14 cellular contexts compared by ENCODE assay signal in the genomic region with DNA sequence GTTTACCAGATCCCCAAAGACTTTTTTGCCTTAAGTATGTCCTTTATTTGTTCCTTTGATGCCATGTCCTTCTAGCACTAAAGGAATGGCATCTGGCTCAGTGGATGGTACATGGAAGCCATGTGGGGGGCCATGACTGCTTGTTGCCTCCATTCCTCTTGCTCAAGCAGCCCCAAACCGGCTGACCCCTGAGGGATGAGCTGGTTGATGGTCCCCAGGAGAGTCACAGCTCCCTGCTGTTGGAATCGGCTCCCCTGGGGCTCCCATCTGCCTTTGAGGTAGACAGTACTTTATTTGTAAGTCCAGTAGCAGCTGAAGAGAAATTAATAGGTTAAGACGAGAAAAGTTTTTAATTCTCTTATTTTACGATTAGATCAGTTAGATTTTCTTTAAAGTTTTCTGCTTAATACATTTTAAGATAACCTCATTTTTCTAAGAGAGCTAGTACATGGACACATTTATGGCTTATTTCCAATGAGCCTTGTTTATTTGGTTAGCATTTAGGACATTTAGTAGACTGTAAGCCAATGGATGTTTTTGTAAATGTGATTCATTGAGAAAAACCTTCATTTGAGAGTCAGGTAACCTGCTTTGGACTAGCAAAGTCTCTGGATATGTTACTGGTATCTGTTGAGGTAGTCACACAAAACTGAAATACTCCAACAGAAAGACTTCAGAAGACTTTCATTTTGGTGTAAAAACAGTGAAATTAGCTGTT.
DNase-seq lines count a peak whose midpoint lies in the region; TF ChIP-seq lines count a peak whose summit lies in the region.
"Had no signal": no experiment of that assay in that cellular context is flagged by ENCODE, and none has a peak within 500 bp of the region (broad histone marks: within the 10 kb centered on the region; RNA-seq: fewer than 3 reads in every experiment).

No MANE protein-coding gene starts in this region.

- H3K27me3 Mint-ChIP-seq in chondrocyte (ENCODE audit: low read depth) (no peaks in the 10 kb centered on the region), neural crest cell (ENCODE audit: low read depth) (no peaks in the 10 kb centered on the region)
- H3K27me3 Mint-ChIP-seq: CD8-positive, alpha-beta memory T cell had no signal

- H3K27ac ChIP-seq in SJSA1 (0 out of 2 replicates have a peak overlapping the region, but pooled peaks have one; percentile 8), tibial artery (peak overlapping the region; percentile 6 to 41)

- H3K36me3 Mint-ChIP-seq in chondrocyte (ENCODE audit: low read depth) (peaks cover 2% of the 10 kb centered on the region), neural crest cell (ENCODE audit: low read depth) (peaks cover under 1% of the 10 kb centered on the region)

- intact Hi-C loops in tibial artery (cut with DNase I; ENCODE audit: low total_unique reads): no loop called here

- H3K27ac Mint-ChIP-seq in chondrocyte (ENCODE audit: unreplicated experiment) (peak overlapping the region; percentile 87), neural crest cell (ENCODE audit: unreplicated experiment) (peak overlapping the region; percentile 43)
- H3K27ac Mint-ChIP-seq: CD8-positive, alpha-beta memory T cell had no signal

- H3K4me1 ChIP-seq in SJSA1 (replicated peaks): peaks cover 58% of the 10 kb centered on the region
- H3K4me1 ChIP-seq in tibial artery: peaks cover 0 to 68% (median 42%) of the 10 kb centered on the region in 4 donors

- H3K9me3 ChIP-seq in SJSA1 (replicated peaks) (no peaks in the 10 kb centered on the region; the same call in 1 of the 2 replicates), tibial artery (no peaks in the 10 kb centered on the region)
- H3K9me3 ChIP-seq: MG63 had no signal

- no peak overlapping the region for H3K4me3 Mint-ChIP-seq in chondrocyte (ENCODE audit: unreplicated experiment)
- H3K4me3 Mint-ChIP-seq in neural crest cell: no peak overlapping the region
- H3K4me3 Mint-ChIP-seq: CD8-positive, alpha-beta memory T cell; HFFc6 had no signal

- TF ChIP-seq CTCF in chondrocyte (IDR thresholded peaks at IDR 0.05): no peak
- no peak for TF ChIP-seq CTCF in neural crest cell (conservative IDR thresholded peaks at IDR 0.05)
- no peak for TF ChIP-seq CTCF in tibial artery (IDR thresholded peaks at IDR 0.05)

- H3K4me3 ChIP-seq in SJSA1 (no peak overlapping the region), tibial artery (no peak overlapping the region)
- H3K4me3 ChIP-seq: MG63 had no signal

- DNase-seq in SJSA1 (ENCODE audit: low read depth in 1 of 2, low spot score in 2 of 2) (no peak), chondrocyte (ENCODE audit: low spot score) (no peak), neural crest cell (ENCODE audit: low read depth, low spot score) (no peak), tibial artery (no peak), NAMALWA (ENCODE audit: low spot score) (no peak), pons (ENCODE audit: low spot score) (no peak), DMS153 (lab: John Stamatoyannopoulos, UW) (no peak)
- DNase-seq: CD8-positive, alpha-beta memory T cell; HFFc6; KBM-7; MG63; NCI-H1105; NCI-H187; PC-3 had no signal

- H3K36me3 ChIP-seq in SJSA1: peaks cover 10% of the 10 kb centered on the region
- peaks cover 4 to 15% (median 8%) of the 10 kb centered on the region in 3 donors for H3K36me3 ChIP-seq in tibial artery

- H3K27me3 ChIP-seq in SJSA1 (replicated peaks): no peaks in the 10 kb centered on the region
- H3K27me3 ChIP-seq in tibial artery: no peaks in the 10 kb centered on the region
- H3K27me3 ChIP-seq: MG63 had no signal

- H3K9me3 Mint-ChIP-seq in chondrocyte (ENCODE audit: low read depth) (no peaks in the 10 kb centered on the region), neural crest cell (no peaks in the 10 kb centered on the region)
- H3K9me3 Mint-ChIP-seq: CD8-positive, alpha-beta memory T cell; HFFc6 had no signal

- peaks cover 56% of the 10 kb centered on the region for H3K4me1 Mint-ChIP-seq in chondrocyte (ENCODE audit: low read depth)
- peaks cover 31% of the 10 kb centered on the region for H3K4me1 Mint-ChIP-seq in neural crest cell
